In the genomic region with DNA sequence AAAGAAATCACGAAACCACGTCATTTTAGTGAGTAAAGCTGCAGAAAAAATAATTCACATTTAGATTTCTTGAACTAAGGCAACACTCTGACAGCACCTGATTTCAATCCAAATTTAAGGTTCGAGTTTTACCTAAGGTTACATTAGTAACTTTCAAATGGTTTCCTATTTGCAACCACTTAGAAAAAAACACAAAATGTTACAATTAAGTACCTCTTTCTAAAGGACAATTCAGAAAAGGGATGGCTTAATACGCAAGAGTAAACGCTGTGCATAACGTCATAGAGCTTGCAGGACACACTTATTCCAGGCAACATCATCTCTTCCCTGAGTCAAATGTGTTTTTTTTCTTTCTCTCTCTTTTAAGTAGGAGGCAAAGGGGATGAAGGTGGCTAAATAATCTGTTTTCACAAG, we compare ENCODE assay signal across 8 cellular contexts.
DNase-seq lines count a peak whose midpoint lies in the region; ATAC-seq and TF ChIP-seq lines count a peak whose summit lies in the region.

No MANE protein-coding gene starts in this region.

- H3K9me3 Mint-ChIP-seq in natural killer cell: no peaks in the 10 kb centered on the region

- H3K4me1 Mint-ChIP-seq in natural killer cell: peaks cover 52 to 62% of the 10 kb centered on the region in 2 donors

- ATAC-seq in SK-N-SH treated with all-trans-retinoic acid at 6 μM for 48 hours: peak; percentile 58
- ATAC-seq in natural killer cell: peak; percentile 0 to 15 (median 6)
- no peak for ATAC-seq in GM18519 (IDR thresholded peaks at IDR 0.05; ENCODE audit: low FRiP score, unreplicated experiment)

- H3K36me3 Mint-ChIP-seq in natural killer cell: no peaks in the 10 kb centered on the region

- DNase-seq in AG09309 (ENCODE audit: low read depth): no peak
- DNase-seq in H4 (ENCODE audit: low spot score): peak; percentile 7
- no peak for DNase-seq in epithelial cell of proximal tubule (ENCODE audit: low read depth)
- no peak for DNase-seq in natural killer cell
- DNase-seq in A172 (ENCODE audit: low spot score): no peak
- DNase-seq in retina: no peak

- peak overlapping the region; percentile 97 for H3K4me3 Mint-ChIP-seq in natural killer cell

- TF ChIP-seq CTCF in AG09309 (IDR thresholded peaks at IDR 0.05; ENCODE audit: control insufficient read depth, insufficient read depth, low read depth, low read length, missing control alignments) (no peak), epithelial cell of proximal tubule (conservative IDR thresholded peaks at IDR 0.05; ENCODE audit: low read depth, low read length) (no peak), natural killer cell (IDR thresholded peaks at IDR 0.05) (no peak)

- intact Hi-C loops in natural killer cell (cut with micrococcal nuclease): loop anchor here (2.0 to 5.0 kb wide), 7 partner anchors 41 to 451 kb away; partner anchors contain the start of gene CD164

- H3K27me3 Mint-ChIP-seq in natural killer cell (ENCODE audit: low read depth in 2 of 2): no peaks in the 10 kb centered on the region

- H3K27ac Mint-ChIP-seq in natural killer cell: peak overlapping the region; percentile 90 to 95

- H3K4me3 ChIP-seq in AG09309 (ENCODE audit: control insufficient read depth, low read depth, low read length) (peak overlapping the region; percentile 100), epithelial cell of proximal tubule (ENCODE audit: low read depth, low read length) (peak overlapping the region; percentile 87)

TF ChIP-seq in SK-N-SH treated with all-trans-retinoic acid at 6 μM for 48 hours, 23 proteins besides CTCF, POLR2A, EP300 and RAD21:
- no peak for TF ChIP-seq RARB (CRISPR knock-in tag; IDR thresholded peaks at IDR 0.05)
- no peak for TF ChIP-seq ESRRG (CRISPR knock-in tag; IDR thresholded peaks at IDR 0.05)
- no peak for TF ChIP-seq TSHZ2 (CRISPR knock-in tag; IDR thresholded peaks at IDR 0.05)
- no peak for TF ChIP-seq ISL1 (CRISPR knock-in tag; IDR thresholded peaks at IDR 0.05)
- no peak for TF ChIP-seq PPARA (CRISPR knock-in tag; IDR thresholded peaks at IDR 0.05; ENCODE audit: borderline replicate concordance)
- no peak for TF ChIP-seq CSRNP3 (CRISPR knock-in tag; IDR thresholded peaks at IDR 0.05)
- TF ChIP-seq, protein P1, sequence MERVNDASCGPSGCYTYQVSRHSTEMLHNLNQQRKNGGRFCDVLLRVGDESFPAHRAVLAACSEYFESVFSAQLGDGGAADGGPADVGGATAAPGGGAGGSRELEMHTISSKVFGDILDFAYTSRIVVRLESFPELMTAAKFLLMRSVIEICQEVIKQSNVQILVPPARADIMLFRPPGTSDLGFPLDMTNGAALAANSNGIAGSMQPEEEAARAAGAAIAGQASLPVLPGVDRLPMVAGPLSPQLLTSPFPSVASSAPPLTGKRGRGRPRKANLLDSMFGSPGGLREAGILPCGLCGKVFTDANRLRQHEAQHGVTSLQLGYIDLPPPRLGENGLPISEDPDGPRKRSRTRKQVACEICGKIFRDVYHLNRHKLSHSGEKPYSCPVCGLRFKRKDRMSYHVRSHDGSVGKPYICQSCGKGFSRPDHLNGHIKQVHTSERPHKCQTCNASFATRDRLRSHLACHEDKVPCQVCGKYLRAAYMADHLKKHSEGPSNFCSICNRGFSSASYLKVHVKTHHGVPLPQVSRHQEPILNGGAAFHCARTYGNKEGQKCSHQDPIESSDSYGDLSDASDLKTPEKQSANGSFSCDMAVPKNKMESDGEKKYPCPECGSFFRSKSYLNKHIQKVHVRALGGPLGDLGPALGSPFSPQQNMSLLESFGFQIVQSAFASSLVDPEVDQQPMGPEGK (CRISPR knock-in tag; IDR thresholded peaks at IDR 0.05; ENCODE audit: borderline replicate concordance): no peak
